ENCODE assay signal across 32 cellular contexts in genomic region chr17:65403129-65403528, GRCh38.
"Had no signal": no experiment of that assay in that cellular context is flagged by ENCODE, and none has a peak within 500 bp of the region (broad histone marks: within the 10 kb centered on the region; RNA-seq: fewer than 3 reads in every experiment).

No MANE protein-coding gene starts in this region.

- H3K36me3 ChIP-seq: ascending aorta, cardiac muscle cell, SJSA1 had no signal

- DNase-seq: activated B cell treated with CpG ODN at 0.5 μM for 24 hours; activated CD4-positive, alpha-beta T cell treated with anti-CD3 and anti-CD28 coated beads for 48 hours; activated CD4-positive, alpha-beta T cell treated with anti-CD3 and anti-CD28 coated beads, Interleukin-2, amount 50 U/mL, for 4 hours; activated CD4-positive, CD25-positive, alpha-beta regulatory T cell treated with anti-CD3 and anti-CD28 coated beads, Interleukin-2, amount 50 U/mL, for 72 hours; activated CD8-positive, alpha-beta T cell treated with anti-CD3 and anti-CD28 coated beads for 36 hours; activated gamma-delta T cell; activated naive CD4-positive, alpha-beta T cell treated with Interleukin-2 at 50 U/mL for 16 hours; activated naive CD8-positive, alpha-beta T cell treated with anti-CD3 and anti-CD28 coated beads, Interleukin-2, amount 10 ng/mL, durations not matched to agents 7 days and 5 days; activated T-cell treated with anti-CD3 and anti-CD28 coated beads, Interleukin-2, amount 50 U/mL, for 1 hour; amygdala; Karpas-422; KBM-7; NCI-H1105 treated with DMSO at 0.1 percent for 48 hours; NCI-H1436; NCI-H1694; NCI-H1930; NCI-H2081 treated with DMSO at 0.1 percent for 48 hours; NCI-H226; NCI-H446 treated with DMSO at 0.1 percent for 48 hours; NCI-H69; NCI-H82; SHP77; SK-N-SH; T-cell; T-helper 2 cell; T-helper 9 cell had no signal

- H3K9me3 ChIP-seq: ascending aorta, SJSA1, SK-N-SH had no signal

- ATAC-seq: activated CD8-positive, alpha-beta T cell treated with anti-CD3 and anti-CD28 coated beads for 36 hours; Panc1; T-cell had no signal

- H3K4me1 ChIP-seq: ascending aorta, SJSA1 had no signal

- H3K36me3 Mint-ChIP-seq: activated naive CD4-positive, alpha-beta T cell treated with anti-CD3 and anti-CD28 coated beads, Interleukin-2, amount 50 U/mL, for 24 hours; activated naive CD8-positive, alpha-beta T cell treated with anti-CD3 and anti-CD28 coated beads, Interleukin-2, amount 10 ng/mL, durations not matched to agents 7 days and 5 days; T-cell had no signal

- H3K4me1 Mint-ChIP-seq: activated B cell treated with CpG ODN at 0.5 μM for 24 hours; activated naive CD4-positive, alpha-beta T cell treated with anti-CD3 and anti-CD28 coated beads, Interleukin-2, amount 50 U/mL, for 24 hours; activated naive CD8-positive, alpha-beta T cell treated with anti-CD3 and anti-CD28 coated beads, Interleukin-2, amount 10 ng/mL, durations not matched to agents 7 days and 5 days had no signal

- H3K4me3 ChIP-seq: ascending aorta, cardiac muscle cell, SJSA1 had no signal

- H3K27ac ChIP-seq: ascending aorta, cardiac muscle cell, SJSA1 had no signal

- H3K4me3 Mint-ChIP-seq: activated B cell treated with CpG ODN at 0.5 μM for 24 hours; activated CD8-positive, alpha-beta T cell treated with anti-CD3 and anti-CD28 coated beads for 36 hours; activated naive CD4-positive, alpha-beta T cell treated with anti-CD3 and anti-CD28 coated beads, Interleukin-2, amount 50 U/mL, for 24 hours; activated naive CD8-positive, alpha-beta T cell treated with anti-CD3 and anti-CD28 coated beads, Interleukin-2, amount 10 ng/mL, durations not matched to agents 7 days and 5 days; T-cell had no signal

- H3K27me3 ChIP-seq: ascending aorta, cardiac muscle cell, SJSA1 had no signal

- H3K27ac Mint-ChIP-seq: activated B cell treated with CpG ODN at 0.5 μM for 24 hours; activated CD8-positive, alpha-beta T cell treated with anti-CD3 and anti-CD28 coated beads for 36 hours; activated naive CD4-positive, alpha-beta T cell treated with anti-CD3 and anti-CD28 coated beads, Interleukin-2, amount 50 U/mL, for 24 hours; activated naive CD8-positive, alpha-beta T cell treated with anti-CD3 and anti-CD28 coated beads, Interleukin-2, amount 10 ng/mL, durations not matched to agents 7 days and 5 days; activated T-helper 2 cell treated with anti-CD3 and anti-CD28 coated beads, Interferon-gamma antibody, Interleukin-2, Interleukin-4, amounts not matched to agents 10 μg/mL and 5 μg/mL and 100 μg/mL, durations not matched to agents 14 hours and 24 hours and 36 hours; T-cell had no signal

- H3K4me2 ChIP-seq: SK-N-SH had no signal

- H3K9me3 Mint-ChIP-seq: activated B cell treated with CpG ODN at 0.5 μM for 24 hours; activated CD8-positive, alpha-beta T cell treated with anti-CD3 and anti-CD28 coated beads for 36 hours; activated naive CD4-positive, alpha-beta T cell treated with anti-CD3 and anti-CD28 coated beads, Interleukin-2, amount 50 U/mL, for 24 hours; activated naive CD8-positive, alpha-beta T cell treated with anti-CD3 and anti-CD28 coated beads, Interleukin-2, amount 10 ng/mL, durations not matched to agents 7 days and 5 days; activated T-helper 2 cell treated with anti-CD3 and anti-CD28 coated beads, Interferon-gamma antibody, Interleukin-2, Interleukin-4, amounts not matched to agents 10 μg/mL and 5 μg/mL and 100 μg/mL, durations not matched to agents 14 hours and 24 hours and 36 hours; T-cell had no signal

- H3K9ac ChIP-seq: SK-N-SH had no signal
